ENCODE assay signal across 25 cellular contexts in genomic region chr18:59481436-59481835, GRCh38.
"Had no signal": no experiment of that assay in that cellular context is flagged by ENCODE, and none has a peak within 500 bp of the region (broad histone marks: within the 10 kb centered on the region; RNA-seq: fewer than 3 reads in every experiment).

No MANE protein-coding gene starts in this region.

- ATAC-seq: gastrocnemius medialis; heart left ventricle; left cardiac atrium; left lung; mucosa of descending colon; naive thymus-derived CD4-positive, alpha-beta T cell; stimulated activated memory B cell treated with anti-CD40 and anti-IgM and Interleukin-4, amounts not matched to agents 10 μg/mL and 1 μg/mL and 100 μg/mL, for 72 hours; stimulated activated naive CD8-positive, alpha-beta T cell treated with anti-CD3 and anti-CD28 coated beads, Interleukin-15, Interleukin-2, amounts not matched to agents 100 U/mL and 50 U/mL, for 24 hours had no signal

- H3K36me3 ChIP-seq: colonic mucosa, esophagus muscularis mucosa, gastrocnemius medialis, heart left ventricle, left lung, neural progenitor cell, sigmoid colon, spleen, tibial artery, upper lobe of left lung had no signal

- H3K27me3 ChIP-seq: colonic mucosa, esophagus muscularis mucosa, gastrocnemius medialis, heart left ventricle, hepatocyte, left lung, neural progenitor cell, sigmoid colon, spleen, testis, upper lobe of left lung had no signal

- DNase-seq: colonic mucosa; effector CD8-positive, alpha-beta T cell; endodermal cell; foreskin fibroblast; gastrocnemius medialis; heart left ventricle; left cardiac atrium; left lung; mesenchymal stem cell; mucosa of descending colon; naive thymus-derived CD4-positive, alpha-beta T cell; sigmoid colon; spleen; stimulated activated CD4-positive, alpha-beta T cell treated with anti-CD3 and anti-CD28 coated beads, Interleukin-4, amount 100 ng/mL, for 4 hours; stimulated activated naive CD8-positive, alpha-beta T cell treated with anti-CD3 and anti-CD28 coated beads, Interleukin-15, Interleukin-2, amounts not matched to agents 100 U/mL and 50 U/mL, for 24 hours; substantia nigra; testis; tibial artery; upper lobe of left lung had no signal

- H2AFZ ChIP-seq: hepatocyte, neural progenitor cell, parathyroid adenoma had no signal

- H3K4me2 ChIP-seq: hepatocyte, neural progenitor cell had no signal

- H3K79me2 ChIP-seq: hepatocyte, parathyroid adenoma had no signal

- H3K27ac ChIP-seq: colonic mucosa, esophagus muscularis mucosa, gastrocnemius medialis, heart left ventricle, hepatocyte, left lung, neural progenitor cell, parathyroid adenoma, sigmoid colon, skin epidermis, spleen, testis, tibial artery, upper lobe of left lung had no signal

- H3K9ac ChIP-seq: neural progenitor cell, parathyroid adenoma had no signal

- H3K4me3 ChIP-seq: colonic mucosa, esophagus muscularis mucosa, gastrocnemius medialis, heart left ventricle, hepatocyte, left lung, mucosa of descending colon, neural progenitor cell, sigmoid colon, skin epidermis, spleen, testis, tibial artery, upper lobe of left lung had no signal

- H3K9me3 ChIP-seq: colonic mucosa, esophagus muscularis mucosa, gastrocnemius medialis, heart left ventricle, left lung, mucosa of descending colon, sigmoid colon, spleen, testis, tibial artery, upper lobe of left lung had no signal

- H3K4me1 ChIP-seq: colonic mucosa, gastrocnemius medialis, spleen, testis had no signal
